ENCODE assay signal across 28 cellular contexts in the genomic region with DNA sequence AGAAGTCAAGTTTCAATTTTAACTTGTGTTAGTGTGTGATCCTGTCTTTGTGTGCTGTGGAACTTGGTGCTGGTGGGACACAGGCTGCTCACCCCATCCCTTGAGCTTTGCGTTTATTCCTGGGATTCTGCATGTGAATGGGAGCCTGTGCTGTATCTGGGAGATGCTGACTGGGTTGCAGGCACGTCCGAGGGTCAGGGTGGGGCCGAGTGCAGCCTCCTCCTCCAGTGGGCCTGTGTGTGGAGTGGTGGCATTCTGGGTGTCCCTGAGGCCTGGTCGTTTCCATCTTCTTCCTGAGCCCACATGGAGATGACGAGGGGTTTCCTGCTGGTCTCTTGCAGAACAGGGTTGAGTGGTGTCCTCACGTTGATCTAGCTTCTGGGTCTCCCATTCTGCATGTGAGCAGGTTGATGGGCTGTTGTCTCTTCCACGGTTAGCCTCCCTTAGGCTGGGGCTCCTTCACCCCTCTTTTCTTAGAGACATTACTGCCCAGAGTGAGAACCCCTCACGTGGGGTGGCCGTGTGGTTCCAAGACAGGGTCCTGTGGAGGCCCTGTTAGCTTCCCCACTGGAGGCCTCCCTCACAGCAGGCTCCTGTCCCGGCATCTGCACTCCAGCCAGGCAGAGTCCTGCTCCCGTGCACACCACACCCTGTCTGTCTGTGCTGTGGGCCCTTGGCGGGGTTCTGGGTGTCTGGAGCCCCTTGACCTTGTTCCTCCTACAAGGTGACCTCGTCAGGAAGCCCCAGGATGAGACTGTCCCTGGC. TPM values are rescaled to one million over a fixed set of nuclear protein-coding genes. Genes with fewer than 3 reads are reported as not detected.
DNase-seq lines count a peak whose midpoint lies in the region; ATAC-seq and TF ChIP-seq lines count a peak whose summit lies in the region.
"Had no signal": no experiment of that assay in that cellular context is flagged by ENCODE, and none has a peak within 500 bp of the region (broad histone marks: within the 10 kb centered on the region; RNA-seq: fewer than 3 reads in every experiment).

No MANE protein-coding gene starts in this region.

- H3K14ac ChIP-seq in H9 (ENCODE audit: insufficient read depth, low read length), result no peak overlapping the region

- H4K5ac ChIP-seq in H9 (ENCODE audit: insufficient read length, low read depth, low read length), result no peak overlapping the region

- H4K8ac ChIP-seq in H9 (replicated peaks; ENCODE audit: insufficient read length, low read depth, low read length), result no peak overlapping the region

- no peak overlapping the region for H2BK120ac ChIP-seq in H9 (ENCODE audit: low read depth, low read length, poor library complexity, severe bottlenecking)

- no peak overlapping the region for H3K4me3 Mint-ChIP-seq in activated CD4-positive, alpha-beta T cell treated with anti-CD3 and anti-CD28 coated beads for 36 hours
- H3K4me3 Mint-ChIP-seq in H9 (peak overlapping the region in 1 of 2 experiments; percentile 30; a peak in 2 of 5 replicates), neural crest cell (peak overlapping the region; percentile 82)
- no peak overlapping the region for H3K4me3 Mint-ChIP-seq in natural killer cell treated with Interleukin-12 subunit alpha and Interleukin-12 subunit beta and Interleukin-15 and Interleukin-18, amount 100 ng/mL, for 72 hours
- H3K4me3 Mint-ChIP-seq: activated CD4-positive, alpha-beta memory T cell treated with anti-CD3 and anti-CD28 coated beads for 36 hours; mesothelial cell of epicardium; natural killer cell; T-helper 2 cell treated with Interferon-gamma antibody and Interleukin-4, amounts not matched to agents 5 μg/mL and 100 μg/mL, for 36 hours had no signal

- no peak overlapping the region for H3K18ac ChIP-seq in H9 (ENCODE audit: insufficient read length, low read depth, low read length)

- H3K9ac ChIP-seq in H9 (ENCODE audit: extremely low read depth, insufficient read length, low read length), result no peak overlapping the region

- H2BK20ac ChIP-seq in H9 (ENCODE audit: low read depth, low read length, poor library complexity, severe bottlenecking), result no peak overlapping the region

- H3K4me3 ChIP-seq in choroid plexus epithelial cell (ENCODE audit: low read depth, low read length), result no peak overlapping the region
- H3K4me3 ChIP-seq: SK-N-MC, upper lobe of left lung had no signal

- no peak for DNase-seq in activated CD4-positive, alpha-beta T cell treated with anti-CD3 and anti-CD28 coated beads for 36 hours
- DNase-seq in activated CD4-positive, alpha-beta T cell treated with anti-CD3 and anti-CD28 coated beads for 4 hours, result no peak
- DNase-seq in H9, result no peak
- DNase-seq in choroid plexus epithelial cell (ENCODE audit: low read depth), result peak; percentile 16
- DNase-seq in neural crest cell (ENCODE audit: low read depth, low spot score), result no peak
- DNase-seq in GOT3 (lab: John Stamatoyannopoulos, UW), result no peak
- DNase-seq in GF-D8 (lab: John Stamatoyannopoulos, UW), result no peak
- no peak for DNase-seq in natural killer cell treated with Interleukin-12 subunit alpha and Interleukin-12 subunit beta and Interleukin-15 and Interleukin-18, amount 100 ng/mL, for 72 hours (ENCODE audit: low spot score)
- DNase-seq: 8988T; activated CD4-positive, alpha-beta memory T cell treated with anti-CD3 and anti-CD28 coated beads for 36 hours; GDM1; head of caudate nucleus; natural killer cell; NCI-H1105 treated with DMSO at 0.1 percent for 48 hours; NCI-H2029; NCI-H2227 treated with DMSO at 0.1 percent for 48 hours; NCI-H69; stimulated activated CD4-positive, alpha-beta T cell treated with anti-CD3 and anti-CD28 coated beads, Interleukin-15, amount 100 ng/mL, for 24 hours had no signal

- no peak overlapping the region for H3K23ac ChIP-seq in H9 (ENCODE audit: insufficient read length, low read depth, low read length)

- no peak overlapping the region for H2BK12ac ChIP-seq in H9 (ENCODE audit: insufficient read length, low read depth, low read length)

- ATAC-seq in activated CD4-positive, alpha-beta T cell treated with anti-CD3 and anti-CD28 coated beads for 36 hours, result no peak
- no peak for ATAC-seq in natural killer cell treated with Interleukin-12 subunit alpha and Interleukin-12 subunit beta and Interleukin-15 and Interleukin-18, amount 100 ng/mL, for 72 hours
- ATAC-seq: left lobe of liver, natural killer cell, sciatic nerve had no signal

- H2BK5ac ChIP-seq in H9 (ENCODE audit: insufficient read length, low read length), result no peak overlapping the region

- no peak overlapping the region for H2AK5ac ChIP-seq in H9 (ENCODE audit: insufficient read length, low read length)

- no peaks in the 10 kb centered on the region for H3K9me3 Mint-ChIP-seq in activated CD4-positive, alpha-beta T cell treated with anti-CD3 and anti-CD28 coated beads for 36 hours (ENCODE audit: low read depth)
- H3K9me3 Mint-ChIP-seq in H9 (peaks cover 0 to 2% of the 10 kb centered on the region in 2 experiments; a peak in 1 of 5 replicates), neural crest cell (no peaks in the 10 kb centered on the region)
- H3K9me3 Mint-ChIP-seq in natural killer cell treated with Interleukin-12 subunit alpha and Interleukin-12 subunit beta and Interleukin-15 and Interleukin-18, amount 100 ng/mL, for 72 hours, result no peaks in the 10 kb centered on the region
- H3K9me3 Mint-ChIP-seq: activated CD4-positive, alpha-beta memory T cell treated with anti-CD3 and anti-CD28 coated beads for 36 hours; mesothelial cell of epicardium; natural killer cell; T-helper 2 cell treated with Interferon-gamma antibody and Interleukin-4, amounts not matched to agents 5 μg/mL and 100 μg/mL, for 36 hours had no signal

- CTCF ChIA-PET in activated CD4-positive, alpha-beta T cell treated with anti-CD3 and anti-CD28 coated beads for 36 hours (lab: Charles Lee), result interaction anchor here (0.5 to 0.7 kb wide), 2 partner anchors 12 to 100 kb away, joined by 3 read pairs; no protein-coding TSS in a partner anchor

- no peak overlapping the region for H4K91ac ChIP-seq in H9 (ENCODE audit: insufficient read length, low read depth, low read length)

- H3K56ac ChIP-seq in H9 (ENCODE audit: insufficient read length, low read depth, low read length), result no peak overlapping the region

- no peak overlapping the region for H2BK15ac ChIP-seq in H9 (ENCODE audit: low read depth, low read length)

- TF ChIP-seq CTCF in H9 (conservative IDR thresholded peaks at IDR 0.05) (no peak), choroid plexus epithelial cell (conservative IDR thresholded peaks at IDR 0.05; ENCODE audit: low read depth, low read length) (no peak), neural crest cell (conservative IDR thresholded peaks at IDR 0.05) (no peak)

- H3K4me1 Mint-ChIP-seq in activated CD4-positive, alpha-beta T cell treated with anti-CD3 and anti-CD28 coated beads for 36 hours, result peaks cover 34% of the 10 kb centered on the region
- peaks cover 43 to 44% of the 10 kb centered on the region in 2 experiments for H3K4me1 Mint-ChIP-seq in H9
- peaks cover 12% of the 10 kb centered on the region for H3K4me1 Mint-ChIP-seq in neural crest cell
- H3K4me1 Mint-ChIP-seq in natural killer cell treated with Interleukin-12 subunit alpha and Interleukin-12 subunit beta and Interleukin-15 and Interleukin-18, amount 100 ng/mL, for 72 hours (ENCODE audit: low read depth in 2 of 2), result peaks cover 33 to 37% of the 10 kb centered on the region in 2 donors

- H3K79me2 ChIP-seq in H9 (ENCODE audit: insufficient read depth, low read length), result peaks cover 17% of the 10 kb centered on the region; the same call in 1 of the 2 replicates

- WGBS in H9 (ENCODE audit: extremely low coverage, insufficient read length, low lambda C conversion rate), result no CpG with 5 or more reads among the region's 14 CpGs

- peaks cover 19% of the 10 kb centered on the region for H3K36me3 Mint-ChIP-seq in activated CD4-positive, alpha-beta T cell treated with anti-CD3 and anti-CD28 coated beads for 36 hours (ENCODE audit: low read depth)
- H3K36me3 Mint-ChIP-seq in H9 (ENCODE audit: insufficient read depth in 1 of 3, low read depth in 3 of 3) (peaks cover 16 to 46% (median 40%) of the 10 kb centered on the region in 3 experiments; a peak in 6 of 7 replicates), neural crest cell (ENCODE audit: low read depth) (no peaks in the 10 kb centered on the region)
- peaks cover 11% of the 10 kb centered on the region for H3K36me3 Mint-ChIP-seq in natural killer cell treated with Interleukin-12 subunit alpha and Interleukin-12 subunit beta and Interleukin-15 and Interleukin-18, amount 100 ng/mL, for 72 hours
- H3K36me3 Mint-ChIP-seq: natural killer cell had no signal

- no peaks in the 10 kb centered on the region for H3K27me3 Mint-ChIP-seq in activated CD4-positive, alpha-beta T cell treated with anti-CD3 and anti-CD28 coated beads for 36 hours
- H3K27me3 Mint-ChIP-seq in H9 (ENCODE audit: low read depth) (no peaks in the 10 kb centered on the region), neural crest cell (ENCODE audit: low read depth) (no peaks in the 10 kb centered on the region)
- no peaks in the 10 kb centered on the region for H3K27me3 Mint-ChIP-seq in natural killer cell treated with Interleukin-12 subunit alpha and Interleukin-12 subunit beta and Interleukin-15 and Interleukin-18, amount 100 ng/mL, for 72 hours
- H3K27me3 Mint-ChIP-seq: activated CD4-positive, alpha-beta memory T cell treated with anti-CD3 and anti-CD28 coated beads for 36 hours had no signal

- no peaks in the 10 kb centered on the region for H4K20me1 ChIP-seq in H9 (ENCODE audit: control insufficient read depth, insufficient read depth, insufficient read length)

- H3K4ac ChIP-seq in H9 (ENCODE audit: low read depth, low read length), result no peak overlapping the region

- H3K4me2 ChIP-seq in H9 (ENCODE audit: insufficient read depth, insufficient read length, low read length), result no peak overlapping the region

- no peaks in the 10 kb centered on the region for H3K4me1 ChIP-seq in H9 (ENCODE audit: insufficient read depth, low read length)

- H3T11ph ChIP-seq in H9 (ENCODE audit: low read length), result no peak overlapping the region

- peaks cover 7% of the 10 kb centered on the region for H3K79me1 ChIP-seq in H9 (ENCODE audit: insufficient read depth, low read depth, low read length, poor library complexity, severe bottlenecking)

- H3K27me3 ChIP-seq in H9 (ENCODE audit: insufficient read depth, low read length), result no peaks in the 10 kb centered on the region
- H3K27me3 ChIP-seq: upper lobe of left lung had no signal

- intact Hi-C loops in activated CD4-positive, alpha-beta T cell treated with anti-CD3 and anti-CD28 coated beads for 36 hours (cut with DNase I, micrococcal nuclease), result loop anchor here in 1 of 2 experiments (5.0 kb wide), 1 partner anchor 248 kb away; the partner anchor contains the start of genes BET1L and RIC8A

- H3K23me2 ChIP-seq in H9 (ENCODE audit: insufficient read length, low read depth, low read length, poor library complexity, severe bottlenecking), result peaks cover 7% of the 10 kb centered on the region

- H3K9me3 ChIP-seq in H9 (ENCODE audit: control insufficient read depth, low read depth, low read length), result no peaks in the 10 kb centered on the region
- H3K9me3 ChIP-seq: upper lobe of left lung had no signal

- POLR2A ChIA-PET in activated CD4-positive, alpha-beta T cell treated with anti-CD3 and anti-CD28 coated beads for 36 hours (lab: Charles Lee), result no interaction called here

- no peak overlapping the region for H3K27ac ChIP-seq in H9 (ENCODE audit: insufficient read length, low read depth, low read length)
- H3K27ac ChIP-seq: epithelial cell of prostate, SK-N-MC, upper lobe of left lung, VCaP had no signal

- no peak overlapping the region for H2AFZ ChIP-seq in H9 (ENCODE audit: low read length)

- H3K27ac Mint-ChIP-seq in activated CD4-positive, alpha-beta T cell treated with anti-CD3 and anti-CD28 coated beads for 36 hours, result peak overlapping the region; percentile 19
- peak overlapping the region in 2 of 3 experiments; percentile 31 to 53; a peak in 2 of 7 replicates for H3K27ac Mint-ChIP-seq in H9
- peak overlapping the region; percentile 62 for H3K27ac Mint-ChIP-seq in neural crest cell (ENCODE audit: unreplicated experiment)
- no peak overlapping the region for H3K27ac Mint-ChIP-seq in natural killer cell treated with Interleukin-12 subunit alpha and Interleukin-12 subunit beta and Interleukin-15 and Interleukin-18, amount 100 ng/mL, for 72 hours
- H3K27ac Mint-ChIP-seq: activated CD4-positive, alpha-beta memory T cell treated with anti-CD3 and anti-CD28 coated beads for 36 hours; mesothelial cell of epicardium; natural killer cell; T-helper 2 cell treated with Interferon-gamma antibody and Interleukin-4, amounts not matched to agents 5 μg/mL and 100 μg/mL, for 36 hours had no signal

RNA-seq across cellular contexts. Expression of gene PTDSS2, which starts 4.9 kb away (rescaled TPM):
- 10 to 100 TPM; 14.8 to 18.8 TPM for total RNA-seq in activated CD4-positive, alpha-beta T cell treated with anti-CD3 and anti-CD28 coated beads for 36 hours
- 53.4 and 55.3 TPM in 2 replicates for total RNA-seq in H9 (2021)
- 51.2 and 52.4 TPM in 2 replicates for total RNA-seq in neural crest cell
- total RNA-seq in natural killer cell treated with Interleukin-12 subunit alpha and Interleukin-12 subunit beta and Interleukin-15 and Interleukin-18, amount 100 ng/mL, for 72 hours, result 10 to 100 TPM; 20.6 to 56.9 TPM

RNA-seq across cellular contexts. Expression of gene ANO9, which starts 13.2 kb away (rescaled TPM):
- 10 to 100 TPM; 31.7 to 38.8 TPM for total RNA-seq in activated CD4-positive, alpha-beta T cell treated with anti-CD3 and anti-CD28 coated beads for 36 hours
- 12.3 and 13.1 TPM in 2 replicates for total RNA-seq in H9 (2021)
- not detected in 2 replicates for total RNA-seq in neural crest cell
- total RNA-seq in natural killer cell treated with Interleukin-12 subunit alpha and Interleukin-12 subunit beta and Interleukin-15 and Interleukin-18, amount 100 ng/mL, for 72 hours, result 1 to 10 TPM; 2.4 to 6.7 TPM
- total RNA-seq: cerebellum, H4 had no signal

RNA-seq across cellular contexts. Expression of gene SIGIRR, which starts 40.2 kb away (rescaled TPM):
- 10 to 100 TPM; 33.0 to 34.9 TPM for total RNA-seq in activated CD4-positive, alpha-beta T cell treated with anti-CD3 and anti-CD28 coated beads for 36 hours
- total RNA-seq in H9 (2021) (85.7 and 89.7 TPM in 2 replicates), neural crest cell (14.5 and 15.9 TPM in 2 replicates)
- 10 to 100 TPM; 39.0 to 44.9 TPM for total RNA-seq in natural killer cell treated with Interleukin-12 subunit alpha and Interleukin-12 subunit beta and Interleukin-15 and Interleukin-18, amount 100 ng/mL, for 72 hours

RNA-seq across cellular contexts. Expression of gene RNH1, which starts 52.1 kb away (rescaled TPM):
- 100 to 1,000 TPM; 111 to 116 TPM for total RNA-seq in activated CD4-positive, alpha-beta T cell treated with anti-CD3 and anti-CD28 coated beads for 36 hours
- total RNA-seq in H9 (2021), result 60.0 and 67.0 TPM in 2 replicates
- total RNA-seq in neural crest cell, result 69.2 and 71.1 TPM in 2 replicates
- 100 to 1,000 TPM in 1 of 2 donors, 10 to 100 TPM in 1; 89.2 to 113 TPM for total RNA-seq in natural killer cell treated with Interleukin-12 subunit alpha and Interleukin-12 subunit beta and Interleukin-15 and Interleukin-18, amount 100 ng/mL, for 72 hours

Comparison
In these comparisons a context has a peak if more than half of its experiments do, and no peak if none do; other contexts are left out.
1. H3K27ac Mint-ChIP-seq: peak in activated CD4-positive, alpha-beta T cell treated with anti-CD3 and anti-CD28 coated beads for 36 hours (single experiment), H9 (2 of 3) and neural crest cell (single experiment); none in natural killer cell treated with Interleukin-12 subunit alpha and Interleukin-12 subunit beta and Interleukin-15 and Interleukin-18, amount 100 ng/mL, for 72 hours (0 of 2).